In genomic region chr7:53191296-53191695, GRCh38 we compare ENCODE assay signal across 31 cellular contexts.
"Had no signal": no experiment of that assay in that cellular context is flagged by ENCODE, and none has a peak within 500 bp of the region (broad histone marks: within the 10 kb centered on the region; RNA-seq: fewer than 3 reads in every experiment).

No MANE protein-coding gene starts in this region.

- H3K36me3 Mint-ChIP-seq: activated CD8-positive, alpha-beta memory T cell treated with anti-CD3 and anti-CD28 coated beads, Interleukin-2, amount 10 ng/mL, durations not matched to agents 7 days and 5 days; activated naive CD4-positive, alpha-beta T cell treated with anti-CD3 and anti-CD28 coated beads, Interleukin-2, amount 10 ng/mL, durations not matched to agents 7 days and 5 days; activated naive CD8-positive, alpha-beta T cell had no signal

- H3K27me3 Mint-ChIP-seq: activated CD4-positive, alpha-beta T cell treated with anti-CD3 and anti-CD28 coated beads, Interleukin-2, amount 10 ng/mL, durations not matched to agents 24 days and 14 days; activated CD8-positive, alpha-beta memory T cell treated with anti-CD3 and anti-CD28 coated beads, Interleukin-2, amount 10 ng/mL, durations not matched to agents 7 days and 5 days; activated naive CD4-positive, alpha-beta T cell treated with anti-CD3 and anti-CD28 coated beads, Interleukin-2, amount 10 ng/mL, durations not matched to agents 7 days and 5 days; activated naive CD8-positive, alpha-beta T cell; activated naive CD8-positive, alpha-beta T cell treated with anti-CD3 and anti-CD28 coated beads, Interleukin-2, amount 50 U/mL, for 24 hours; central memory CD8-positive, alpha-beta T cell had no signal

- H3K4me3 Mint-ChIP-seq: activated CD4-positive, alpha-beta T cell treated with anti-CD3 and anti-CD28 coated beads, Interleukin-2, amount 10 ng/mL, durations not matched to agents 24 days and 14 days; activated CD8-positive, alpha-beta memory T cell treated with anti-CD3 and anti-CD28 coated beads, Interleukin-2, amount 10 ng/mL, durations not matched to agents 7 days and 5 days; activated naive CD4-positive, alpha-beta T cell treated with anti-CD3 and anti-CD28 coated beads, Interleukin-2, amount 10 ng/mL, durations not matched to agents 7 days and 5 days; activated naive CD8-positive, alpha-beta T cell; activated naive CD8-positive, alpha-beta T cell treated with anti-CD3 and anti-CD28 coated beads, Interleukin-2, amount 50 U/mL, for 24 hours; central memory CD8-positive, alpha-beta T cell; T-helper 1 cell treated with Interleukin-12 subunit alpha and Interleukin-12 subunit beta and Interleukin-4 antibody, amounts not matched to agents 30 μg/mL and 1 μg/mL, for 36 hours; T-helper 2 cell treated with Interferon-gamma antibody and Interleukin-4, amounts not matched to agents 5 μg/mL and 100 μg/mL, for 36 hours had no signal

- H3K9me3 ChIP-seq: SJSA1 had no signal

- H3K9me2 ChIP-seq: SK-N-SH had no signal

- H3K27me3 ChIP-seq: brain microvascular endothelial cell, SJSA1 had no signal

- ATAC-seq: activated CD8-positive, alpha-beta memory T cell treated with anti-CD3 and anti-CD28 coated beads, Interleukin-2, amount 10 ng/mL, durations not matched to agents 7 days and 5 days; activated naive CD8-positive, alpha-beta T cell treated with anti-CD3 and anti-CD28 coated beads, Interleukin-2, amount 50 U/mL, for 24 hours had no signal

- H3K4me1 Mint-ChIP-seq: activated CD4-positive, alpha-beta T cell treated with anti-CD3 and anti-CD28 coated beads, Interleukin-2, amount 10 ng/mL, durations not matched to agents 24 days and 14 days; activated CD8-positive, alpha-beta memory T cell treated with anti-CD3 and anti-CD28 coated beads, Interleukin-2, amount 10 ng/mL, durations not matched to agents 7 days and 5 days; activated naive CD4-positive, alpha-beta T cell treated with anti-CD3 and anti-CD28 coated beads, Interleukin-2, amount 10 ng/mL, durations not matched to agents 7 days and 5 days; activated naive CD8-positive, alpha-beta T cell treated with anti-CD3 and anti-CD28 coated beads, Interleukin-2, amount 50 U/mL, for 24 hours; central memory CD8-positive, alpha-beta T cell had no signal

- H3K4me3 ChIP-seq: SJSA1 had no signal

- H3K36me3 ChIP-seq: brain microvascular endothelial cell, SJSA1 had no signal

- H3K4me2 ChIP-seq: SK-N-SH had no signal

- H3K4me1 ChIP-seq: SJSA1 had no signal

- H3K27ac ChIP-seq: brain microvascular endothelial cell, SJSA1 had no signal

- H3K9ac ChIP-seq: SK-N-SH had no signal

- H3K27ac Mint-ChIP-seq: activated CD4-positive, alpha-beta T cell treated with anti-CD3 and anti-CD28 coated beads, Interleukin-2, amount 10 ng/mL, durations not matched to agents 24 days and 14 days; activated CD8-positive, alpha-beta memory T cell treated with anti-CD3 and anti-CD28 coated beads, Interleukin-2, amount 10 ng/mL, durations not matched to agents 7 days and 5 days; activated naive CD4-positive, alpha-beta T cell treated with anti-CD3 and anti-CD28 coated beads, Interleukin-2, amount 10 ng/mL, durations not matched to agents 7 days and 5 days; activated naive CD8-positive, alpha-beta T cell; activated naive CD8-positive, alpha-beta T cell treated with anti-CD3 and anti-CD28 coated beads, Interleukin-2, amount 50 U/mL, for 24 hours; T-helper 1 cell treated with Interleukin-12 subunit alpha and Interleukin-12 subunit beta and Interleukin-4 antibody, amounts not matched to agents 30 μg/mL and 1 μg/mL, for 36 hours; T-helper 2 cell treated with Interferon-gamma antibody and Interleukin-4, amounts not matched to agents 5 μg/mL and 100 μg/mL, for 36 hours had no signal

- DNase-seq: activated CD4-positive, alpha-beta T cell treated with anti-CD3 and anti-CD28 coated beads, Interleukin-2, amount 10 ng/mL, durations not matched to agents 24 days and 14 days; activated CD4-positive, alpha-beta T cell treated with anti-CD3 and anti-CD28 coated beads, Interleukin-2, amount 50 U/mL, for 4 hours; activated CD8-positive, alpha-beta memory T cell treated with anti-CD3 and anti-CD28 coated beads, Interleukin-2, amount 10 ng/mL, durations not matched to agents 7 days and 5 days; activated CD8-positive, alpha-beta memory T cell treated with anti-CD3 and anti-CD28 coated beads, Interleukin-2, amount 50 U/mL, for 48 hours; activated effector memory CD4-positive, alpha-beta T cell treated with Interleukin-2 at 50 U/mL for 16 hours; activated naive CD4-positive, alpha-beta T cell treated with anti-CD3 and anti-CD28 coated beads, Interleukin-2, amount 10 ng/mL, durations not matched to agents 7 days and 5 days; activated naive CD8-positive, alpha-beta T cell treated with anti-CD3 and anti-CD28 coated beads, Interleukin-2, amount 50 U/mL, for 24 hours; activated T-cell treated with anti-CD3 and anti-CD28 coated beads, Interleukin-2, amount 50 U/mL, for 48 hours; brain microvascular endothelial cell; Kasumi-1; KG1; MM.1S; MV-4-11; NCI-H1092; NCI-H1417; NCI-H146; NCI-H187; NCI-H2029 treated with DMSO at 0.1 percent for 48 hours; NCI-H2107; NCI-H2171; NCI-H510A; NCI-H526; NCI-H748 treated with DMSO at 0.1 percent for 48 hours; OCI-M1; SHP77 treated with DMSO at 0.1 percent for 48 hours; SK-N-SH had no signal
